In the genomic region with DNA sequence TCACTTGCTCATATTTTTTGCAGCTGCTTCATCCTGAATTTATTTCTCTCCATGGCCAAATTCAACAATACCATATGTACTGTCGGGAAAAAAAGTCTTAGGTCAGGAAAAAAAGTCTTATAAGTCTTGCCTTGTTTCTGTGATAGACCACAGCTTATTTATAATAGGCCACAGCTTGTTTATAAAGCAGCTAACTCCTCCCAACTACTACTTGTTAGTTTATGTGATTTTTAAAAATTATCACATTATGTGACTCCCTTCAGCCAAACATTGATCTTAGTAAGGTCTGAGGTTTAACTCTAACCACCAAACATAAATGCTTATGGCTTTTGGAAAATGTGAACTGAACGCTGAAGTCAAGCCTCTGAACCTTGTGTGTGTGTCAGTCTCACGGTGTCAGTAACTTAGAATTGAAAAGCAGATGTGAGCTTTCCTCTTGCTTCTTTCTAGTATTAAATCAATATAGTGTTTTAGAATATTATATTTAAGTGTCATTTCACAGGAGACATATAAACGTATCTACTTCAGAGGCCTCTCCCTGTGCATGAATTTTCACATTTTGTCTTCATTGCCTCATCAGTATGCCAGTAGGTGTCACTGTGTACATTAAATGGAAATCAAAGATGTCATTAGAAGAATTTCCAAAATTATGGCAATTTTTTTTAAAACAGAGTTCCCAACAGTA, we compare ENCODE assay signal across 8 cellular contexts. TPM values are rescaled to one million over a fixed set of nuclear protein-coding genes. Genes with fewer than 3 reads are reported as not detected.
DNase-seq lines count a peak whose midpoint lies in the region; ATAC-seq, FAIRE-seq and TF ChIP-seq lines count a peak whose summit lies in the region.
"Had no signal": no experiment of that assay in that cellular context is flagged by ENCODE, and none has a peak within 500 bp of the region (broad histone marks: within the 10 kb centered on the region; RNA-seq: fewer than 3 reads in every experiment).

No MANE protein-coding gene starts in this region.

- H3K27ac Mint-ChIP-seq in activated naive CD4-positive, alpha-beta T cell treated with anti-CD3 and anti-CD28 coated beads, Interleukin-2, amount 50 U/mL, for 72 hours = no peak overlapping the region

- no peaks in the 10 kb centered on the region for H3K36me3 Mint-ChIP-seq in activated naive CD4-positive, alpha-beta T cell treated with anti-CD3 and anti-CD28 coated beads, Interleukin-2, amount 50 U/mL, for 72 hours

- H3K9ac ChIP-seq in parathyroid adenoma = no peak overlapping the region

- no peak for FAIRE-seq in GM19239 (lab: Jason Lieb, UNC)

- no peaks in the 10 kb centered on the region for H3K36me3 ChIP-seq in parathyroid adenoma (ENCODE audit: control insufficient read depth, insufficient read depth, low read length)

- H3K9me3 Mint-ChIP-seq in activated naive CD4-positive, alpha-beta T cell treated with anti-CD3 and anti-CD28 coated beads, Interleukin-2, amount 50 U/mL, for 72 hours = no peaks in the 10 kb centered on the region

- no peak overlapping the region for H3K4me3 ChIP-seq in GM12865 (ENCODE audit: low read depth, low read length)
- H3K4me3 ChIP-seq in parathyroid adenoma (ENCODE audit: low read depth, low read length) = no peak overlapping the region

- no peak overlapping the region for H3K4me2 ChIP-seq in parathyroid adenoma (ENCODE audit: low read length)

- H3K27me3 ChIP-seq in parathyroid adenoma (ENCODE audit: control insufficient read depth, insufficient read depth, low read length) = no peaks in the 10 kb centered on the region

- TF ChIP-seq CTCF in GM12865 (IDR thresholded peaks at IDR 0.05; ENCODE audit: insufficient read depth, low read depth, low read length, missing control alignments) = peak; percentile 22
- TF ChIP-seq CTCF in parathyroid adenoma (IDR thresholded peaks at IDR 0.05) = peak; percentile 58

- no peaks in the 10 kb centered on the region for H3K9me3 ChIP-seq in parathyroid adenoma (ENCODE audit: control insufficient read depth, low read length)

- peaks cover 16% of the 10 kb centered on the region for H3K79me2 ChIP-seq in parathyroid adenoma

- no peak overlapping the region for H3K27ac ChIP-seq in parathyroid adenoma

- no peak overlapping the region for H2AFZ ChIP-seq in parathyroid adenoma

- H3K4me1 ChIP-seq in parathyroid adenoma = no peaks in the 10 kb centered on the region

- peak; percentile 14 for DNase-seq in GM12865 (ENCODE audit: low read depth)
- peak; percentile 60 for DNase-seq in NCI-H1694 treated with DMSO at 0.1 percent for 48 hours (lab: John Stamatoyannopoulos, UW)
- peak; percentile 60 for DNase-seq in dermis blood vessel endothelial cell
- DNase-seq in GM19239 (ENCODE audit: insufficient read length, low spot score) = no peak
- DNase-seq in activated naive CD4-positive, alpha-beta T cell treated with anti-CD3 and anti-CD28 coated beads, Interleukin-2, amount 50 U/mL, for 72 hours (ENCODE audit: low spot score in 2 of 2) = no peak
- DNase-seq: cerebellar nuclear complex had no signal

- no peak for ATAC-seq in GM21529 (IDR thresholded peaks at IDR 0.05; ENCODE audit: unreplicated experiment)
- no peak for ATAC-seq in activated naive CD4-positive, alpha-beta T cell treated with anti-CD3 and anti-CD28 coated beads, Interleukin-2, amount 50 U/mL, for 72 hours

RNA-seq across cellular contexts. Expression of a gene that starts 51.3 kb away (rescaled TPM):
- total RNA-seq in dermis blood vessel endothelial cell = 8.5 and 10.1 TPM in 2 replicates
- 1 to 10 TPM; 1.8 to 6.4 TPM for total RNA-seq in activated naive CD4-positive, alpha-beta T cell treated with anti-CD3 and anti-CD28 coated beads, Interleukin-2, amount 50 U/mL, for 72 hours

Comparison
In these comparisons a context has a peak if more than half of its experiments do, and no peak if none do; other contexts are left out.
1. DNase-seq: peak in GM12865 (single experiment), NCI-H1694 treated with DMSO at 0.1 percent for 48 hours (single experiment) and dermis blood vessel endothelial cell (single experiment); none in GM19239 (single experiment) and activated naive CD4-positive, alpha-beta T cell treated with anti-CD3 and anti-CD28 coated beads, Interleukin-2, amount 50 U/mL, for 72 hours (0 of 2).